Comparison of ENCODE assay signal across 13 cellular contexts in genomic region chr4:75598390-75598789, GRCh38. TPM values are rescaled to one million over a fixed set of nuclear protein-coding genes. Genes with fewer than 3 reads are reported as not detected.
DNase-seq lines count a peak whose midpoint lies in the region; ATAC-seq, FAIRE-seq and TF ChIP-seq lines count a peak whose summit lies in the region.
"Had no signal": no experiment of that assay in that cellular context is flagged by ENCODE, and none has a peak within 500 bp of the region (broad histone marks: within the 10 kb centered on the region; RNA-seq: fewer than 3 reads in every experiment).

No MANE protein-coding gene starts in this region.

- no peaks in the 10 kb centered on the region for H3K36me3 ChIP-seq in MM.1S (replicated peaks; ENCODE audit: insufficient read depth, low read length)
- no peaks in the 10 kb centered on the region for H3K36me3 ChIP-seq in K562 (ENCODE audit: control insufficient read depth, insufficient read depth, low read length)
- H3K36me3 ChIP-seq: vagina had no signal

- in situ Hi-C loops in K562 (cut with MboI), result no loop called here

- TF ChIP-seq RAD21 in K562 (CRISPR knock-in tag; conservative IDR thresholded peaks at IDR 0.05 in 1 of 2, IDR thresholded peaks at IDR 0.05 in 1 of 2), result no peak

- no peaks in the 10 kb centered on the region for H3K9me3 Mint-ChIP-seq in natural killer cell treated with Interleukin-12 subunit alpha and Interleukin-12 subunit beta and Interleukin-15 and Interleukin-18, amount 100 ng/mL, for 72 hours

- FAIRE-seq in K562 (lab: Jason Lieb, UNC), result peak; percentile 32
- FAIRE-seq: keratinocyte had no signal

- no peaks in the 10 kb centered on the region for H3K4me1 Mint-ChIP-seq in natural killer cell treated with Interleukin-12 subunit alpha and Interleukin-12 subunit beta and Interleukin-15 and Interleukin-18, amount 100 ng/mL, for 72 hours (ENCODE audit: low read depth in 2 of 2)

- H3K4me1 ChIP-seq in MM.1S (ENCODE audit: low read length) (peaks cover 39% of the 10 kb centered on the region), K562 (replicated peaks in 1 of 2; ENCODE audit: control insufficient read depth in 2 of 2, insufficient read depth in 2 of 2, low read length in 2 of 2) (no peaks in the 10 kb centered on the region; a peak in 1 of 5 replicates)
- H3K4me1 ChIP-seq: vagina had no signal

- no TSS peak for BruUV-seq in K562 (replicated peaks; lab: Mats Ljungman, UMichigan)

- no peaks in the 10 kb centered on the region for H4K20me1 ChIP-seq in MM.1S (ENCODE audit: insufficient read depth, low read length)
- H4K20me1 ChIP-seq in K562 (replicated peaks; ENCODE audit: control insufficient read depth, insufficient read depth, low read length), result no peaks in the 10 kb centered on the region

- WGBS in K562 (ENCODE audit: insufficient coverage, low coverage, missing lambda C conversion rate), result 30% methylated on average over 3 of the region's 3 CpGs

- H2AFZ ChIP-seq in MM.1S (ENCODE audit: low read length), result no peak overlapping the region
- H2AFZ ChIP-seq in K562 (ENCODE audit: low read depth, low read length), result no peak overlapping the region

- peak overlapping the region in 1 of 2 donors; percentile 40 for H3K27ac Mint-ChIP-seq in natural killer cell treated with Interleukin-12 subunit alpha and Interleukin-12 subunit beta and Interleukin-15 and Interleukin-18, amount 100 ng/mL, for 72 hours

- peaks cover 19% of the 10 kb centered on the region for H3F3A ChIP-seq in MM.1S (ENCODE audit: insufficient read depth, low read length)

- H3K9me3 ChIP-seq in MM.1S (replicated peaks; ENCODE audit: insufficient read depth, low read length), result no peaks in the 10 kb centered on the region
- no peaks in the 10 kb centered on the region for H3K9me3 ChIP-seq in K562 (replicated peaks; ENCODE audit: control insufficient read depth, insufficient read depth, low read depth, low read length)
- H3K9me3 ChIP-seq: vagina had no signal

- H3K9ac ChIP-seq in MM.1S (ENCODE audit: low read length) (peak overlapping the region; percentile 46; the same call in 1 of the 2 replicates), K562 (ENCODE audit: insufficient read depth in 1 of 2, low read depth in 2 of 2, low read length in 2 of 2) (no peak overlapping the region)

- no peaks in the 10 kb centered on the region for H3K27me3 ChIP-seq in MM.1S (replicated peaks; ENCODE audit: insufficient read depth, low read length)
- H3K27me3 ChIP-seq in K562 (ENCODE audit: control insufficient read depth in 2 of 2, insufficient read depth in 2 of 2, low read length in 2 of 2), result no peaks in the 10 kb centered on the region
- H3K27me3 ChIP-seq: vagina had no signal

- H3K27ac ChIP-seq in MM.1S (ENCODE audit: low read length) (peak overlapping the region; percentile 83), K562 (ENCODE audit: extremely low read depth, low read depth, low read length) (no peak overlapping the region)
- H3K27ac ChIP-seq: vagina had no signal

- DNase-seq in GM04503 (ENCODE audit: low read depth), result peak; percentile 9
- DNase-seq in MM.1S, result peak; percentile 98
- peak in 2 of 4 experiments; percentile 8 to 16 for DNase-seq in K562 (ENCODE audit: extremely low read depth in 1 of 4, low spot score in 3 of 4)
- no peak for DNase-seq in natural killer cell treated with Interleukin-12 subunit alpha and Interleukin-12 subunit beta and Interleukin-15 and Interleukin-18, amount 100 ng/mL, for 72 hours (ENCODE audit: low spot score)
- no peak for DNase-seq in stimulated activated CD4-positive, alpha-beta T cell treated with anti-CD3 and anti-CD28 coated beads, Interleukin-4, amount 100 ng/mL, for 4 hours
- no peak for DNase-seq in cardiac septum (ENCODE audit: low spot score)
- DNase-seq: H7, NCI-H524 treated with DMSO at 0.1 percent for 48 hours, SW 1271 had no signal

- TF ChIP-seq POLR2A in K562 (conservative IDR thresholded peaks at IDR 0.05), result no peak

- no peaks in the 10 kb centered on the region for H3K36me3 Mint-ChIP-seq in natural killer cell treated with Interleukin-12 subunit alpha and Interleukin-12 subunit beta and Interleukin-15 and Interleukin-18, amount 100 ng/mL, for 72 hours

- POLR2A ChIA-PET in K562 (lab: Yijun Ruan, JAX), result no interaction called here

- ATAC-seq in K562 (no peak), HG03045 (IDR thresholded peaks at IDR 0.05; ENCODE audit: unreplicated experiment) (no peak)
- peak; percentile 28 to 46 for ATAC-seq in natural killer cell treated with Interleukin-12 subunit alpha and Interleukin-12 subunit beta and Interleukin-15 and Interleukin-18, amount 100 ng/mL, for 72 hours

- H3K4me3 ChIP-seq in MM.1S (ENCODE audit: low read length) (no peak overlapping the region), K562 (no peak overlapping the region)
- H3K4me3 ChIP-seq: vagina had no signal

- H3K79me2 ChIP-seq in MM.1S (ENCODE audit: low read length), result no peaks in the 10 kb centered on the region
- H3K79me2 ChIP-seq in K562 (ENCODE audit: control insufficient read depth, insufficient read depth, low read length), result no peaks in the 10 kb centered on the region

- intact Hi-C loops in K562 (cut with micrococcal nuclease) (no loop called here), cardiac septum (cut with DNase I) (no loop called here)

- no peaks in the 10 kb centered on the region for H3K9me2 ChIP-seq in MM.1S (replicated peaks; ENCODE audit: insufficient read depth, low read length)

- H3K27me3 Mint-ChIP-seq in natural killer cell treated with Interleukin-12 subunit alpha and Interleukin-12 subunit beta and Interleukin-15 and Interleukin-18, amount 100 ng/mL, for 72 hours, result peaks cover 0 to 4% of the 10 kb centered on the region in 2 donors

- H3K4me2 ChIP-seq in MM.1S (ENCODE audit: low read depth, low read length), result peak overlapping the region; percentile 46; the same call in 1 of the 2 replicates
- no peak overlapping the region for H3K4me2 ChIP-seq in K562 (ENCODE audit: insufficient read depth, low read length)

- H3K9me1 ChIP-seq in K562 (ENCODE audit: control insufficient read depth, insufficient read depth, low read length), result no peaks in the 10 kb centered on the region

- H3K4me3 Mint-ChIP-seq in natural killer cell treated with Interleukin-12 subunit alpha and Interleukin-12 subunit beta and Interleukin-15 and Interleukin-18, amount 100 ng/mL, for 72 hours, result no peak overlapping the region

- no peak for TF ChIP-seq CTCF in MM.1S (IDR thresholded peaks at IDR 0.05; ENCODE audit: low read length)
- no peak for TF ChIP-seq CTCF in K562 (IDR thresholded peaks at IDR 0.05 in 2 of 3, conservative IDR thresholded peaks at IDR 0.05 in 1 of 3; ENCODE audit: insufficient read depth in 2 of 3, low read depth in 1 of 3, low read length in 3 of 3)

- CTCF ChIA-PET in K562 (lab: Yijun Ruan, JAX; ENCODE audit: low intra/inter-chr PET ratio), result no interaction called here

- TF ChIP-seq EP300 in K562 (IDR thresholded peaks at IDR 0.05; ENCODE audit: low read length), result no peak

TF ChIP-seq in K562, 482 proteins besides CTCF, POLR2A, EP300 and RAD21 (continues in another document):
- TF ChIP-seq MAFK (IDR thresholded peaks at IDR 0.05; ENCODE audit: low read length) (peak; percentile 79), CEBPG (CRISPR knock-in tag; IDR thresholded peaks at IDR 0.05) (no peak), CEBPG (tag; conservative IDR thresholded peaks at IDR 0.05 in 1 of 2, IDR thresholded peaks at IDR 0.05 in 1 of 2) (peak; percentile 50 to 84)

RNA-seq across cellular contexts. Expression of gene CDKL2, which starts 31.9 kb away (rescaled TPM):
- 0.62 and 1.2 TPM in 2 replicates for total RNA-seq in K562 (2011; cell fraction: chromatin; rRNA removed; ENCODE audit: low replicate concordance)
- 0.17 TPM in 1 of 2 replicates, not detected in the other for total RNA-seq in K562 (2011; cell fraction: nucleolus; rRNA removed)
- 0.07 TPM in 1 of 2 replicates, not detected in the other for total RNA-seq in K562 (2011; cell fraction: nucleoplasm; rRNA removed)
- total RNA-seq in K562 (2014; rRNA removed) (not detected in 2 replicates), K562 (2014; rRNA removed; fragmentation: Illumina TruSeq; extraction: Trizol) (0.06 TPM in 1 of 2 replicates, not detected in the other), K562 (2015; rRNA removed; fragmentation: Illumina TruSeq; extraction: Trizol) (0.04 TPM in 1 of 2 replicates, not detected in the other), K562 (2021) (0.16 TPM in 1 of 2 replicates, not detected in the other), cardiac septum (0.70 TPM)
- polyA plus RNA-seq in K562 (2011; rRNA removed) (0.05 TPM in 1 of 2 replicates, not detected in the other), K562 (2014; fragmentation: Illumina TruSeq; extraction: Trizol) (not detected in 2 replicates), K562 (2014; fragmentation: Nextera tagmentation; extraction: Ambion mirVana) (under 1 TPM in 1 of 2 experiments, not detected in 1; 0.01 TPM), K562 (2014; rRNA removed) (0.03 TPM in 1 of 2 replicates, not detected in the other)
- 0.01 TPM in 1 of 2 replicates, not detected in the other for polyA plus RNA-seq in K562 (2011; cell fraction: cytosol; rRNA removed)
- polyA plus RNA-seq in K562 (2011; cell fraction: nucleus; rRNA removed), result not detected in 2 replicates
- 0.05 TPM in 1 of 2 replicates, not detected in the other for polyA plus RNA-seq in K562 (2012)
- not detected in 2 replicates for polyA minus RNA-seq in K562 (2011; rRNA and poly(A)+ RNA removed)
- not detected in 2 replicates for polyA minus RNA-seq in K562 (2011; cell fraction: cytosol; rRNA and poly(A)+ RNA removed)
- not detected in 2 replicates for polyA minus RNA-seq in K562 (2011; cell fraction: nucleus; rRNA and poly(A)+ RNA removed)
- under 1 TPM; 0.14 to 0.36 TPM for total RNA-seq in natural killer cell treated with Interleukin-12 subunit alpha and Interleukin-12 subunit beta and Interleukin-15 and Interleukin-18, amount 100 ng/mL, for 72 hours

RNA-seq across cellular contexts. Expression of gene ODAPH, which starts 42.5 kb away (rescaled TPM):
- not detected in 2 replicates for total RNA-seq in K562 (2011; cell fraction: chromatin; rRNA removed; ENCODE audit: low replicate concordance)
- total RNA-seq in K562 (2011; cell fraction: nucleolus; rRNA removed), result not detected in 2 replicates
- total RNA-seq in K562 (2011; cell fraction: nucleoplasm; rRNA removed), result not detected in 2 replicates
- total RNA-seq in K562 (2014; rRNA removed) (not detected in 2 replicates), K562 (2014; rRNA removed; fragmentation: Illumina TruSeq; extraction: Trizol) (not detected in 2 replicates), K562 (2015; rRNA removed; fragmentation: Illumina TruSeq; extraction: Trizol) (not detected in 2 replicates), K562 (2021) (not detected in 2 replicates), cardiac septum (not detected)
- polyA plus RNA-seq in K562 (2011; rRNA removed) (not detected in 2 replicates), K562 (2014; fragmentation: Illumina TruSeq; extraction: Trizol) (not detected in 2 replicates), K562 (2014; fragmentation: Nextera tagmentation; extraction: Ambion mirVana) (not detected), K562 (2014; rRNA removed) (not detected in 2 replicates)
- polyA plus RNA-seq in K562 (2011; cell fraction: cytosol; rRNA removed), result 0.03 TPM in 1 of 2 replicates, not detected in the other
- polyA plus RNA-seq in K562 (2011; cell fraction: nucleus; rRNA removed), result 0.20 TPM in 1 of 2 replicates, not detected in the other
- not detected in 2 replicates for polyA plus RNA-seq in K562 (2012)
- polyA minus RNA-seq in K562 (2011; rRNA and poly(A)+ RNA removed), result not detected in 2 replicates
- polyA minus RNA-seq in K562 (2011; cell fraction: cytosol; rRNA and poly(A)+ RNA removed), result not detected in 2 replicates
- not detected in 2 replicates for polyA minus RNA-seq in K562 (2011; cell fraction: nucleus; rRNA and poly(A)+ RNA removed)
- 10 to 100 TPM in 1 of 2 donors, 1 to 10 TPM in 1; 6.2 to 13.0 TPM for total RNA-seq in natural killer cell treated with Interleukin-12 subunit alpha and Interleukin-12 subunit beta and Interleukin-15 and Interleukin-18, amount 100 ng/mL, for 72 hours
- total RNA-seq: H7, vagina had no signal
- polyA plus RNA-seq: adipose tissue had no signal

Comparison
In these comparisons a context has a peak if more than half of its experiments do, and no peak if none do; other contexts are left out.
1. DNase-seq: peak in GM04503 (single experiment) and MM.1S (single experiment); none in natural killer cell treated with Interleukin-12 subunit alpha and Interleukin-12 subunit beta and Interleukin-15 and Interleukin-18, amount 100 ng/mL, for 72 hours (single experiment), stimulated activated CD4-positive, alpha-beta T cell treated with anti-CD3 and anti-CD28 coated beads, Interleukin-4, amount 100 ng/mL, for 4 hours (0 of 2) and cardiac septum (single experiment).
2. ATAC-seq: peak in natural killer cell treated with Interleukin-12 subunit alpha and Interleukin-12 subunit beta and Interleukin-15 and Interleukin-18, amount 100 ng/mL, for 72 hours (2 of 2); none in K562 (single experiment) and HG03045 (single experiment).